ENCODE assay signal across 14 cellular contexts in the genomic region with DNA sequence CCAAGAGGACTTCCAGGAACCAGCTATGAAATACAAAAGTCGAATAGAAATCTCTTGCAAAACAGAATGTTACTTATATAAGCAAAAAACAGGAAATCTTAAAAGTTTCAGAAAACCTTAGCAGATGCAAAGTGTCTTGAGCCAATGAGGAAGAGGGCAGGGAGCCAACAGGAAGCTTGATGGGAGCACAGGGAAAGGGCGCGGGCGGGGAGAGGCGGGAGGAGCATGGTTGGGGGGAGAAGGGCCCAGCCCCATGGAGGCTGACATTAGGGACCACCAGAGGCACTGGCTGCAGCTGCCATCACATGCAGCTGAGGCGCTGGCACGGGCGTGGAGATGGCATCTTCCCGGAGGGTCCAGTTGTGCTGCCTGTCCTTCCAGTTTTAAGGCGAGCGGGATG.
"Had no signal": no experiment of that assay in that cellular context is flagged by ENCODE, and none has a peak within 500 bp of the region (broad histone marks: within the 10 kb centered on the region; RNA-seq: fewer than 3 reads in every experiment).

No MANE protein-coding gene starts in this region.

- H3K27ac ChIP-seq: body of pancreas, coronary artery had no signal

- H3K9me3 ChIP-seq: body of pancreas had no signal

- H3K27me3 Mint-ChIP-seq: activated naive CD8-positive, alpha-beta T cell; stimulated activated naive CD8-positive, alpha-beta T cell treated with anti-CD3 and anti-CD28 coated beads, Interleukin-15, amount 100 ng/mL, for 72 hours had no signal

- ATAC-seq: body of pancreas; natural killer cell; stimulated activated naive CD8-positive, alpha-beta T cell treated with anti-CD3 and anti-CD28 coated beads, Interleukin-15, amount 100 ng/mL, for 72 hours; T-helper 17 cell had no signal

- H3K27me3 ChIP-seq: body of pancreas had no signal

- H3K9me3 Mint-ChIP-seq: natural killer cell; stimulated activated naive CD8-positive, alpha-beta T cell treated with anti-CD3 and anti-CD28 coated beads, Interleukin-15, amount 100 ng/mL, for 72 hours had no signal

- DNase-seq: activated CD4-positive, alpha-beta T cell treated with anti-CD3 and anti-CD28 coated beads, Interleukin-2, amount 50 U/mL, for 1 hour; activated CD8-positive, alpha-beta memory T cell treated with anti-CD3 and anti-CD28 coated beads for 24 hours; activated gamma-delta T cell treated with Interleukin-2 at 50 U/mL for 16 hours; amygdala; central memory CD4-positive, alpha-beta T cell; foreskin fibroblast; kidney glomerular epithelial cell; natural killer cell; stimulated activated CD4-positive, alpha-beta T cell treated with anti-CD3 and anti-CD28 coated beads, Interleukin-1b, Interleukin-23, amount 100 ng/mL, for 48 hours; stimulated activated naive CD8-positive, alpha-beta T cell treated with anti-CD3 and anti-CD28 coated beads, Interleukin-15, amount 100 ng/mL, for 72 hours; T-helper 17 cell had no signal

- H3K4me3 Mint-ChIP-seq: activated naive CD8-positive, alpha-beta T cell; natural killer cell; stimulated activated naive CD8-positive, alpha-beta T cell treated with anti-CD3 and anti-CD28 coated beads, Interleukin-15, amount 100 ng/mL, for 72 hours; T-helper 17 cell had no signal

- H3K27ac Mint-ChIP-seq: activated naive CD8-positive, alpha-beta T cell; natural killer cell; stimulated activated naive CD8-positive, alpha-beta T cell treated with anti-CD3 and anti-CD28 coated beads, Interleukin-15, amount 100 ng/mL, for 72 hours; T-helper 17 cell had no signal

- H3K36me3 Mint-ChIP-seq: activated naive CD8-positive, alpha-beta T cell; natural killer cell had no signal

- H3K4me1 ChIP-seq: body of pancreas had no signal

- H3K4me1 Mint-ChIP-seq: natural killer cell; stimulated activated naive CD8-positive, alpha-beta T cell treated with anti-CD3 and anti-CD28 coated beads, Interleukin-15, amount 100 ng/mL, for 72 hours; T-helper 17 cell had no signal

- H3K4me3 ChIP-seq: body of pancreas, coronary artery had no signal
